ENCODE assay signal across 1 cellular context in genomic region chr20:40966103-40966502, GRCh38.
TF ChIP-seq lines count a peak whose summit lies in the region.

No MANE protein-coding gene starts in this region.

TF ChIP-seq in GM12878, 131 proteins besides CTCF, POLR2A, EP300 and RAD21 (continued from another document):
- no peak for TF ChIP-seq CREM (IDR thresholded peaks at IDR 0.05; ENCODE audit: low read depth)
- no peak for TF ChIP-seq SP1 (IDR thresholded peaks at IDR 0.05; ENCODE audit: low read depth, low read length)
